In genomic region chr15:62059108-62059817, GRCh38 we compare ENCODE assay signal across 8 cellular contexts. TPM values are rescaled to one million over a fixed set of nuclear protein-coding genes. Genes with fewer than 3 reads are reported as not detected.
A peak's percentile ranks its signal among the peaks of the same experiment; 100 is the strongest.
DNase-seq lines count a peak whose midpoint lies in the region; ATAC-seq and TF ChIP-seq lines count a peak whose summit lies in the region.

No MANE protein-coding gene starts in this region.

- H3K79me2 ChIP-seq in H9 (ENCODE audit: insufficient read depth, low read length) = no peaks in the 10 kb centered on the region

- no CpG with 5 or more reads among the region's 13 CpGs for whole genome bisulfite sequencing in H9 (ENCODE audit: extremely low coverage, insufficient read length, low lambda C conversion rate)

- H2BK120ac ChIP-seq in H9 (ENCODE audit: low read depth, low read length, poor library complexity, severe bottlenecking) = no peak overlapping the region

- CTCF ChIA-PET in activated CD4-positive, alpha-beta memory T cell treated with anti-CD3 and anti-CD28 coated beads, Interleukin-2, amount 10 ng/mL, durations not matched to agents 7 days and 5 days (lab: Charles Lee) = interaction anchor here (0.7 to 2.9 kb wide), 10 partner anchors 10 to 202 kb away, joined by 3 to 9 read pairs (median 6); no protein-coding TSS in a partner anchor

- peaks cover 4 to 10% of the 10 kb centered on the region in 2 experiments for H3K4me1 Mint-ChIP-seq in H9
- peaks cover 40% of the 10 kb centered on the region for H3K4me1 Mint-ChIP-seq in activated CD4-positive, alpha-beta memory T cell treated with anti-CD3 and anti-CD28 coated beads, Interleukin-2, amount 10 ng/mL, durations not matched to agents 7 days and 5 days

- no peaks in the 10 kb centered on the region for H3K36me3 ChIP-seq in iPS-20b (ENCODE audit: insufficient read depth, low read depth, low read length)
- no peaks in the 10 kb centered on the region for H3K36me3 ChIP-seq in stomach smooth muscle (ENCODE audit: control insufficient read depth in 2 of 2, insufficient read depth in 2 of 2, low read length in 2 of 2)

- no peak overlapping the region for H3K14ac ChIP-seq in H9 (ENCODE audit: insufficient read depth, low read length)

- peaks cover 44% of the 10 kb centered on the region for H3K27me3 Mint-ChIP-seq in H9 (ENCODE audit: low read depth)
- peaks cover 13% of the 10 kb centered on the region for H3K27me3 Mint-ChIP-seq in activated CD4-positive, alpha-beta memory T cell treated with anti-CD3 and anti-CD28 coated beads, Interleukin-2, amount 10 ng/mL, durations not matched to agents 7 days and 5 days

- no peak overlapping the region for H2BK12ac ChIP-seq in H9 (ENCODE audit: insufficient read length, low read depth, low read length)

- peak overlapping the region; percentile 86 for H3K4me3 ChIP-seq in iPS-20b (ENCODE audit: low read length)
- H3K4me3 ChIP-seq in stomach smooth muscle (ENCODE audit: low read length in 2 of 2) = peak overlapping the region; percentile 79 to 91

- peak overlapping the region; percentile 79 for H3K27ac ChIP-seq in 22Rv1
- no peak overlapping the region for H3K27ac ChIP-seq in H9 (ENCODE audit: insufficient read length, low read depth, low read length)
- no peak overlapping the region for H3K27ac ChIP-seq in iPS-20b (ENCODE audit: low read length)
- H3K27ac ChIP-seq in stomach smooth muscle (ENCODE audit: low read length) = peak overlapping the region; percentile 56

- H3K4me2 ChIP-seq in H9 (ENCODE audit: insufficient read depth, insufficient read length, low read length) = peak overlapping the region; percentile 68

- no peak overlapping the region for H2AK5ac ChIP-seq in H9 (ENCODE audit: insufficient read length, low read length)

- H3K9ac ChIP-seq in H9 (ENCODE audit: extremely low read depth, insufficient read length, low read length) (peak overlapping the region; percentile 17), iPS-20b (ENCODE audit: low read depth, low read length) (peak overlapping the region; percentile 71; the same call in 1 of the 2 replicates), stomach smooth muscle (ENCODE audit: low read length in 2 of 2) (peak overlapping the region; percentile 83 to 85)

- no peaks in the 10 kb centered on the region for H3K36me3 Mint-ChIP-seq in H9 (ENCODE audit: insufficient read depth in 1 of 3, low read depth in 3 of 3)
- peaks cover 11% of the 10 kb centered on the region for H3K36me3 Mint-ChIP-seq in activated CD4-positive, alpha-beta memory T cell treated with anti-CD3 and anti-CD28 coated beads, Interleukin-2, amount 10 ng/mL, durations not matched to agents 7 days and 5 days (ENCODE audit: low read depth)

- H4K91ac ChIP-seq in H9 (ENCODE audit: insufficient read length, low read depth, low read length) = no peak overlapping the region

- POLR2A ChIA-PET in activated CD4-positive, alpha-beta memory T cell treated with anti-CD3 and anti-CD28 coated beads, Interleukin-2, amount 10 ng/mL, durations not matched to agents 7 days and 5 days (lab: Charles Lee) = interaction anchor here (0.8 to 2.6 kb wide), 15 partner anchors 12 to 1132 kb away, joined by 3 to 7 read pairs (median 3); partner anchors contain the start of gene C2CD4B

- H3K18ac ChIP-seq in H9 (ENCODE audit: insufficient read length, low read depth, low read length) = no peak overlapping the region

- TF ChIP-seq CTCF in 22Rv1 (IDR thresholded peaks at IDR 0.05) = 0 out of 2 replicates have a peak, but pooled peaks have one; percentile 3
- TF ChIP-seq CTCF in H9 (conservative IDR thresholded peaks at IDR 0.05) = peak; percentile 20; the same call in 1 of the 3 replicates

- no peak overlapping the region for H2BK15ac ChIP-seq in H9 (ENCODE audit: low read depth, low read length)

- no peaks in the 10 kb centered on the region for H3K9me3 ChIP-seq in H9 (ENCODE audit: control insufficient read depth, low read depth, low read length)
- H3K9me3 ChIP-seq in iPS-20b (ENCODE audit: insufficient read depth, low read depth, low read length) = no peaks in the 10 kb centered on the region
- H3K9me3 ChIP-seq in stomach smooth muscle (ENCODE audit: control insufficient read depth in 2 of 2, low read length in 2 of 2) = no peaks in the 10 kb centered on the region

- no peak overlapping the region for H2AFZ ChIP-seq in H9 (ENCODE audit: low read length)

- no peaks in the 10 kb centered on the region for H4K20me1 ChIP-seq in H9 (ENCODE audit: control insufficient read depth, insufficient read depth, insufficient read length)

- no peaks in the 10 kb centered on the region for H3K9me3 Mint-ChIP-seq in H9
- H3K9me3 Mint-ChIP-seq in activated CD4-positive, alpha-beta memory T cell treated with anti-CD3 and anti-CD28 coated beads, Interleukin-2, amount 10 ng/mL, durations not matched to agents 7 days and 5 days = no peaks in the 10 kb centered on the region

- H3K27me3 ChIP-seq in H9 (ENCODE audit: insufficient read depth, low read length) (no peaks in the 10 kb centered on the region; the same call in 1 of the 2 replicates), iPS-20b (ENCODE audit: insufficient read depth, low read length) (peaks cover 47% of the 10 kb centered on the region), stomach smooth muscle (ENCODE audit: control insufficient read depth in 1 of 2, insufficient read depth in 2 of 2, low read length in 2 of 2) (no peaks in the 10 kb centered on the region)

- no peak overlapping the region for H2BK20ac ChIP-seq in H9 (ENCODE audit: low read depth, low read length, poor library complexity, severe bottlenecking)

- H3K56ac ChIP-seq in H9 (ENCODE audit: insufficient read length, low read depth, low read length) = no peak overlapping the region

- no peaks in the 10 kb centered on the region for H3K79me1 ChIP-seq in H9 (ENCODE audit: insufficient read depth, low read depth, low read length, poor library complexity, severe bottlenecking)

- DNase-seq in H9 = no peak
- no peak for DNase-seq in activated CD4-positive, alpha-beta memory T cell treated with anti-CD3 and anti-CD28 coated beads, Interleukin-2, amount 10 ng/mL, durations not matched to agents 7 days and 5 days
- DNase-seq in NCI-H1105 (lab: John Stamatoyannopoulos, UW) = no peak

- H4K8ac ChIP-seq in H9 (replicated peaks; ENCODE audit: insufficient read length, low read depth, low read length) = no peak overlapping the region

- no peak overlapping the region for H2BK5ac ChIP-seq in H9 (ENCODE audit: insufficient read length, low read length)

- H3K4me3 Mint-ChIP-seq in H9 = peak overlapping the region; percentile 84 to 87
- peak overlapping the region; percentile 84 for H3K4me3 Mint-ChIP-seq in activated CD4-positive, alpha-beta memory T cell treated with anti-CD3 and anti-CD28 coated beads, Interleukin-2, amount 10 ng/mL, durations not matched to agents 7 days and 5 days

- H3K4me1 ChIP-seq in H9 (ENCODE audit: insufficient read depth, low read length) (no peaks in the 10 kb centered on the region), iPS-20b (ENCODE audit: insufficient read depth, low read length) (no peaks in the 10 kb centered on the region), stomach smooth muscle (ENCODE audit: control insufficient read depth, insufficient read depth, low read length) (peaks cover 3% of the 10 kb centered on the region)

- no peak overlapping the region for H3K4ac ChIP-seq in H9 (ENCODE audit: low read depth, low read length)

- H3K23ac ChIP-seq in H9 (ENCODE audit: insufficient read length, low read depth, low read length) = no peak overlapping the region

- no peak overlapping the region for H4K5ac ChIP-seq in H9 (ENCODE audit: insufficient read length, low read depth, low read length)

- H3T11ph ChIP-seq in H9 (ENCODE audit: low read length) = no peak overlapping the region

- no peak for ATAC-seq in HG02840 (IDR thresholded peaks at IDR 0.05; ENCODE audit: low FRiP score, unreplicated experiment)
- no peak for ATAC-seq in HG03135 (IDR thresholded peaks at IDR 0.05; ENCODE audit: unreplicated experiment)

- peak overlapping the region in 1 of 3 experiments; percentile 30; a peak in 1 of 7 replicates for H3K27ac Mint-ChIP-seq in H9
- H3K27ac Mint-ChIP-seq in activated CD4-positive, alpha-beta memory T cell treated with anti-CD3 and anti-CD28 coated beads, Interleukin-2, amount 10 ng/mL, durations not matched to agents 7 days and 5 days = peak overlapping the region; percentile 94

- H3K23me2 ChIP-seq in H9 (ENCODE audit: insufficient read length, low read depth, low read length, poor library complexity, severe bottlenecking) = peaks cover 5% of the 10 kb centered on the region

RNA-seq across cellular contexts. Expression of gene VPS13C, which starts 1.0 kb away (rescaled TPM):
- total RNA-seq in H9 (2021) = 13.1 and 14.2 TPM in 2 replicates
- total RNA-seq in activated CD4-positive, alpha-beta memory T cell treated with anti-CD3 and anti-CD28 coated beads, Interleukin-2, amount 10 ng/mL, durations not matched to agents 7 days and 5 days = 10 to 100 TPM; 63.6 to 76.7 TPM

RNA-seq across cellular contexts. Expression of gene C2CD4A, which starts 7.5 kb away (rescaled TPM):
- total RNA-seq in H9 (2021) = not detected in 2 replicates
- under 1 TPM; 0.23 to 0.40 TPM for total RNA-seq in activated CD4-positive, alpha-beta memory T cell treated with anti-CD3 and anti-CD28 coated beads, Interleukin-2, amount 10 ng/mL, durations not matched to agents 7 days and 5 days

Comparison
In these comparisons a context has a peak if more than half of its experiments do, and no peak if none do; other contexts are left out.
1. H3K27ac ChIP-seq: peak in 22Rv1 (single experiment) and stomach smooth muscle (single experiment); none in H9 (single experiment) and iPS-20b (single experiment).
2. H3K9ac ChIP-seq: peak in every context shown above with its lines; median percentile 84 in stomach smooth muscle; 71 in iPS-20b; 17 in H9.